Comparison of ENCODE assay signal across 10 cellular contexts in the genomic region with DNA sequence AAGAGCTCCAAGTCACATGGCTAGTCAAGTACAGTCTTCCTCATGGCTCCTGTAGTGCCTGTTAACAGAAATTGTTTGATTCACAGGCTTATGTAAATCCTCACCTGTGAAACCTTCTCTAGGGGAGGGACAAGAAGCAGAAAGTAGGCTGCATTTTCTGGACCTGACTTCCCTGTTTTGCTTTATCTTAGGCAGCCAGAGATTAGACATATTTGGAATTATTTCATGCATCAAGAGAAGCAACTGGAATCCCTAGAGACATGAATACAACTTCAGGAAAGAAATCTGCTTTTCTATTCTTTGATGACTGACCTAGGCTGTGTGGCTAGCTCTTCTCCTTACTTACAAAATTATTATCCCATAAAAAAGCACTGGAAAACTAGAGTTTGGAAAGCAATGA. TPM values are rescaled to one million over a fixed set of nuclear protein-coding genes. Genes with fewer than 3 reads are reported as not detected.
DNase-seq lines count a peak whose midpoint lies in the region; ATAC-seq, FAIRE-seq and TF ChIP-seq lines count a peak whose summit lies in the region.
"Had no signal": no experiment of that assay in that cellular context is flagged by ENCODE, and none has a peak within 500 bp of the region (broad histone marks: within the 10 kb centered on the region; RNA-seq: fewer than 3 reads in every experiment).

No MANE protein-coding gene starts in this region.

- no peaks in the 10 kb centered on the region for H3K9me3 Mint-ChIP-seq in stimulated activated naive B cell treated with anti-CD40 and anti-IgM and Interleukin-4, amounts not matched to agents 10 μg/mL and 1 μg/mL and 100 μg/mL, for 72 hours

- no peaks in the 10 kb centered on the region for H3K27me3 Mint-ChIP-seq in stimulated activated naive B cell treated with anti-CD40 and anti-IgM and Interleukin-4, amounts not matched to agents 10 μg/mL and 1 μg/mL and 100 μg/mL, for 72 hours

- peaks cover 19 to 30% of the 10 kb centered on the region in 2 donors for H3K36me3 Mint-ChIP-seq in stimulated activated naive B cell treated with anti-CD40 and anti-IgM and Interleukin-4, amounts not matched to agents 10 μg/mL and 1 μg/mL and 100 μg/mL, for 72 hours

- peak overlapping the region; percentile 65 for H3K27ac ChIP-seq in brain microvascular endothelial cell
- H3K27ac ChIP-seq in left lung, result peak overlapping the region; percentile 81

- no peaks in the 10 kb centered on the region for H3K9me3 ChIP-seq in left lung

- FAIRE-seq in GM19239 (lab: Jason Lieb, UNC), result no peak
- FAIRE-seq: GM12892 had no signal

- H3K4me3 ChIP-seq in brain microvascular endothelial cell (ENCODE audit: low read depth, low read length) (no peak overlapping the region), left lung (no peak overlapping the region)

- H3K4me1 Mint-ChIP-seq in stimulated activated naive B cell treated with anti-CD40 and anti-IgM and Interleukin-4, amounts not matched to agents 10 μg/mL and 1 μg/mL and 100 μg/mL, for 72 hours, result peaks cover 14 to 16% of the 10 kb centered on the region in 2 donors

- peak; percentile 77 for ATAC-seq in left lung
- no peak for ATAC-seq in stimulated activated naive B cell treated with anti-CD40 and anti-IgM and Interleukin-4, amounts not matched to agents 10 μg/mL and 1 μg/mL and 100 μg/mL, for 72 hours (replicated peaks)
- ATAC-seq in GM21576 (IDR thresholded peaks at IDR 0.05; ENCODE audit: unreplicated experiment), result no peak
- no peak for ATAC-seq in GM19467 (IDR thresholded peaks at IDR 0.05; ENCODE audit: unreplicated experiment)

- H3K4me1 ChIP-seq in left lung, result peaks cover 20 to 53% of the 10 kb centered on the region in 2 donors

- H3K36me3 ChIP-seq in brain microvascular endothelial cell (replicated peaks), result no peaks in the 10 kb centered on the region
- no peaks in the 10 kb centered on the region for H3K36me3 ChIP-seq in left lung

- in situ Hi-C loops in KBM-7 (cut with MboI; ENCODE audit: low pct_unique_long_range_greater_than_20kb, low sequenced_read_pairs) (no loop called here), brain microvascular endothelial cell (cut with HindIII; ENCODE audit: low pct_ligation_motif_present, low sequenced_read_pairs) (no loop called here)

- H3K4me3 Mint-ChIP-seq in stimulated activated naive B cell treated with anti-CD40 and anti-IgM and Interleukin-4, amounts not matched to agents 10 μg/mL and 1 μg/mL and 100 μg/mL, for 72 hours, result no peak overlapping the region

- peak; percentile 9 for DNase-seq in KBM-7
- no peak for DNase-seq in brain microvascular endothelial cell
- no peak for DNase-seq in left lung
- DNase-seq in stimulated activated naive B cell treated with anti-CD40 and anti-IgM and Interleukin-4, amounts not matched to agents 10 μg/mL and 1 μg/mL and 100 μg/mL, for 72 hours, result no peak
- DNase-seq in NOMO-1 treated with dmso at 0.1 percent for 144 hours (lab: John Stamatoyannopoulos, UW; ENCODE audit: unreplicated experiment), result no peak
- DNase-seq in GM19239 (ENCODE audit: insufficient read length, low spot score), result no peak
- DNase-seq: activated effector memory CD4-positive, alpha-beta T cell treated with Interleukin-2 at 50 U/mL for 16 hours had no signal

- H3K27ac Mint-ChIP-seq in stimulated activated naive B cell treated with anti-CD40 and anti-IgM and Interleukin-4, amounts not matched to agents 10 μg/mL and 1 μg/mL and 100 μg/mL, for 72 hours, result peak overlapping the region; percentile 37

- TF ChIP-seq CTCF in brain microvascular endothelial cell (IDR thresholded peaks at IDR 0.05; ENCODE audit: low read depth, low read length, missing control alignments), result no peak
- no peak for TF ChIP-seq CTCF in left lung (IDR thresholded peaks at IDR 0.05)

- H3K27me3 ChIP-seq in brain microvascular endothelial cell (replicated peaks) (no peaks in the 10 kb centered on the region), left lung (no peaks in the 10 kb centered on the region)

- intact Hi-C loops in left lung (cut with DNase I), result no loop called here

RNA-seq across cellular contexts. Expression of a gene that starts 52.3 kb away (rescaled TPM):
- total RNA-seq in left lung, result 100 to 1,000 TPM; 232 to 264 TPM
